Comparison of ENCODE assay signal across 8 cellular contexts in genomic region chr4:4289930-4290850, GRCh38. TPM values are rescaled to one million over a fixed set of nuclear protein-coding genes. Genes with fewer than 3 reads are reported as not detected.
DNase-seq lines count a peak whose midpoint lies in the region; ATAC-seq and TF ChIP-seq lines count a peak whose summit lies in the region.

LYAR (minus strand) TSS chr4:4290154; CDS start chr4:4283742, 6,412 bp downstream.
ZBTB49 (plus strand) TSS chr4:4290251; CDS start chr4:4299946, 9,695 bp downstream.

- POLR2A ChIA-PET in GM10248 (lab: Yijun Ruan, JAX) = no interaction called here

- CTCF ChIA-PET in GM10248 (lab: Yijun Ruan, JAX) = interaction anchor here (1.0 kb wide), 2 partner anchors 19 to 45 kb away, joined by 3 to 4 read pairs; no protein-coding TSS in a partner anchor

- peaks cover 43% of the 10 kb centered on the region for H3K4me1 Mint-ChIP-seq in activated naive CD8-positive, alpha-beta T cell treated with anti-CD3 and anti-CD28 coated beads for 36 hours
- peaks cover 29% of the 10 kb centered on the region for H3K4me1 Mint-ChIP-seq in osteocyte (ENCODE audit: unreplicated experiment)

- H3K4me1 ChIP-seq in thymus (ENCODE audit: control insufficient read depth, insufficient read depth, low read length) = peaks cover 17% of the 10 kb centered on the region

- H3K9me3 ChIP-seq in thymus (ENCODE audit: control insufficient read depth) = no peaks in the 10 kb centered on the region

- peak within 1 kb of the TSS; percentile 97 for H3K4me3 ChIP-seq in HFF-Myc (replicated peaks; ENCODE audit: low read depth, low read length)
- peak within 1 kb of the TSS; percentile 86 for H3K4me3 ChIP-seq in thymus (ENCODE audit: low read length)

- WGBS in thymus = under 1% methylated on average over 78 of the region's 78 CpGs

- DNase-seq in GM10248 (ENCODE audit: extremely low spot score) (peak; percentile 98), HFF-Myc (ENCODE audit: extremely low read depth, low read depth) (peak; percentile 64), NAMALWA (ENCODE audit: low spot score) (peak; percentile 94), SKM-1 (lab: John Stamatoyannopoulos, UW; ENCODE audit: unreplicated experiment) (peak; percentile 72), Right ventricle myocardium inferior (ENCODE audit: missing footprints) (peak; percentile 96), osteocyte (ENCODE audit: extremely low spot score, unreplicated experiment) (peak; percentile 98)
- peak; percentile 96 for DNase-seq in activated naive CD8-positive, alpha-beta T cell treated with anti-CD3 and anti-CD28 coated beads for 36 hours

- peak within 1 kb of the TSS; percentile 75 for H3K27ac ChIP-seq in thymus (ENCODE audit: low read depth)

- H3K27me3 ChIP-seq in thymus (ENCODE audit: control insufficient read depth, insufficient read depth) = no peaks in the 10 kb centered on the region

- no peaks in the 10 kb centered on the region for H3K9me3 Mint-ChIP-seq in activated naive CD8-positive, alpha-beta T cell treated with anti-CD3 and anti-CD28 coated beads for 36 hours
- H3K9me3 Mint-ChIP-seq in osteocyte (ENCODE audit: unreplicated experiment) = no peaks in the 10 kb centered on the region

- peak; percentile 97 for ATAC-seq in Right ventricle myocardium inferior

- H3K36me3 ChIP-seq in thymus (ENCODE audit: control insufficient read depth, insufficient read depth) = peaks cover 4% of the 10 kb centered on the region

- H3K4me3 Mint-ChIP-seq in activated naive CD8-positive, alpha-beta T cell treated with anti-CD3 and anti-CD28 coated beads for 36 hours = peak within 1 kb of the TSS; percentile 97
- H3K4me3 Mint-ChIP-seq in osteocyte (ENCODE audit: unreplicated experiment) = peak within 1 kb of the TSS; percentile 96

- TF ChIP-seq CTCF in GM10248 (IDR thresholded peaks at IDR 0.05; ENCODE audit: control extremely low read depth, extremely low read depth, low read depth, missing control alignments) (no peak), HFF-Myc (IDR thresholded peaks at IDR 0.05; ENCODE audit: low read depth, low read length, missing control alignments) (no peak), osteocyte (IDR thresholded peaks at IDR 0.05) (no peak)

- intact Hi-C loops in Right ventricle myocardium inferior (cut with DNase I) = loop anchor here (1.0 kb wide), 1 partner anchor 42 kb away; the partner anchor contains the start of gene TMEM128

- H3K36me3 Mint-ChIP-seq in activated naive CD8-positive, alpha-beta T cell treated with anti-CD3 and anti-CD28 coated beads for 36 hours = peaks cover 21% of the 10 kb centered on the region
- peaks cover 2% of the 10 kb centered on the region for H3K36me3 Mint-ChIP-seq in osteocyte (ENCODE audit: unreplicated experiment)

- no peaks in the 10 kb centered on the region for H3K27me3 Mint-ChIP-seq in activated naive CD8-positive, alpha-beta T cell treated with anti-CD3 and anti-CD28 coated beads for 36 hours
- no peaks in the 10 kb centered on the region for H3K27me3 Mint-ChIP-seq in osteocyte (ENCODE audit: unreplicated experiment)

- H3K27ac Mint-ChIP-seq in activated naive CD8-positive, alpha-beta T cell treated with anti-CD3 and anti-CD28 coated beads for 36 hours = peak within 1 kb of the TSS; percentile 92
- peak within 1 kb of the TSS; percentile 85 for H3K27ac Mint-ChIP-seq in osteocyte (ENCODE audit: unreplicated experiment)

RNA-seq across cellular contexts. Expression of gene LYAR, which starts in this region (rescaled TPM):
- 100 to 1,000 TPM in 1 of 2 experiments, 10 to 100 TPM in 1; 97.6 to 106 TPM for total RNA-seq in activated naive CD8-positive, alpha-beta T cell treated with anti-CD3 and anti-CD28 coated beads for 36 hours
- 11.3 TPM for total RNA-seq in Right ventricle myocardium inferior
- total RNA-seq in osteocyte = 7.4 and 8.2 TPM in 2 replicates
- polyA plus RNA-seq in thymus = 15.3 TPM

RNA-seq across cellular contexts. Expression of gene ZBTB49, which starts in this region (rescaled TPM):
- 1 to 10 TPM; 5.7 to 6.0 TPM for total RNA-seq in activated naive CD8-positive, alpha-beta T cell treated with anti-CD3 and anti-CD28 coated beads for 36 hours
- total RNA-seq in Right ventricle myocardium inferior (4.0 TPM), osteocyte (3.5 and 6.4 TPM in 2 replicates)
- 5.5 TPM for polyA plus RNA-seq in thymus

Comparison
In these comparisons a context has a peak if more than half of its experiments do, and no peak if none do; other contexts are left out.
1. Peak in every context shown above with its lines: DNase-seq, ATAC-seq, H3K4me3 ChIP-seq and H3K27ac ChIP-seq.